Comparison of ENCODE assay signal across 20 cellular contexts in genomic region chr11:102883132-102883531, GRCh38. TPM values are rescaled to one million over a fixed set of nuclear protein-coding genes. Genes with fewer than 3 reads are reported as not detected.
DNase-seq lines count a peak whose midpoint lies in the region; ATAC-seq and TF ChIP-seq lines count a peak whose summit lies in the region.
"Had no signal": no experiment of that assay in that cellular context is flagged by ENCODE, and none has a peak within 500 bp of the region (broad histone marks: within the 10 kb centered on the region; RNA-seq: fewer than 3 reads in every experiment).

No MANE protein-coding gene starts in this region.

- DNase-seq in EL = peak; percentile 14
- peak; percentile 34 for DNase-seq in M059J (ENCODE audit: low read depth)
- no peak for DNase-seq in foreskin keratinocyte
- DNase-seq in NCI-H2107 treated with DMSO at 0.1 percent for 48 hours (lab: John Stamatoyannopoulos, UW; ENCODE audit: unreplicated experiment) = no peak
- DNase-seq in NCI-H446 treated with DMSO at 0.1 percent for 48 hours (lab: John Stamatoyannopoulos, UW) = no peak
- no peak for DNase-seq in MV-4-11 (lab: John Stamatoyannopoulos, UW)
- no peak for DNase-seq in T-helper 2 cell
- DNase-seq: activated CD4-positive, alpha-beta T cell treated with anti-CD3 and anti-CD28 coated beads for 4 hours; activated naive CD4-positive, alpha-beta T cell treated with anti-CD3 and anti-CD28 coated beads, Interleukin-2, amount 10 ng/mL, durations not matched to agents 7 days and 5 days; COR-L47; left ventricle myocardium inferior; NCI-H1092; NCI-H526 treated with DMSO at 0.1 percent for 48 hours; occipital lobe had no signal

- ATAC-seq in GM19467 (IDR thresholded peaks at IDR 0.05; ENCODE audit: unreplicated experiment) (peak; percentile 14), foreskin keratinocyte (peak; percentile 18)
- ATAC-seq: gastroesophageal sphincter, K562 had no signal

- peak overlapping the region; percentile 67 for H3K27ac ChIP-seq in foreskin keratinocyte
- H3K27ac ChIP-seq: gastroesophageal sphincter, left ventricle myocardium inferior, SJSA1 had no signal

- no peaks in the 10 kb centered on the region for H3K27me3 ChIP-seq in foreskin keratinocyte
- H3K27me3 ChIP-seq: gastroesophageal sphincter, SJSA1 had no signal

- peaks cover 7% of the 10 kb centered on the region for H3K4me1 ChIP-seq in foreskin keratinocyte
- H3K4me1 ChIP-seq: gastroesophageal sphincter, left ventricle myocardium inferior, SJSA1 had no signal

- no peak for TF ChIP-seq CTCF in foreskin keratinocyte (conservative IDR thresholded peaks at IDR 0.05)

RNA-seq across cellular contexts. Expression of gene MMP12, which starts 8.3 kb away (rescaled TPM):
- 4.0 and 4.6 TPM in 2 replicates for total RNA-seq in M059J (2014; rRNA removed; shearing (Covaris generic))
- total RNA-seq in foreskin keratinocyte = not detected in 2 replicates
- not detected in 2 replicates for polyA plus RNA-seq in foreskin keratinocyte
- total RNA-seq: G401, gastroesophageal sphincter, K562, left ventricle myocardium inferior, occipital lobe, OCI-LY7 had no signal
- polyA plus RNA-seq: K562 had no signal

RNA-seq across cellular contexts. Expression of gene MMP3, which starts 39.7 kb away (rescaled TPM):
- total RNA-seq in M059J (2014; rRNA removed; shearing (Covaris generic)) = 126 and 136 TPM in 2 replicates
- total RNA-seq in foreskin keratinocyte = 0.10 and 0.21 TPM in 2 replicates
- 0.15 and 0.16 TPM in 2 replicates for polyA plus RNA-seq in foreskin keratinocyte
- total RNA-seq: G401, K562, left ventricle myocardium inferior, occipital lobe, OCI-LY7 had no signal
- polyA plus RNA-seq: K562 had no signal

Comparison
In these comparisons a context has a peak if more than half of its experiments do, and no peak if none do; other contexts are left out.
1. DNase-seq: peak in EL (single experiment) and M059J (single experiment); none in foreskin keratinocyte (0 of 2), NCI-H2107 treated with DMSO at 0.1 percent for 48 hours (single experiment), NCI-H446 treated with DMSO at 0.1 percent for 48 hours (single experiment), MV-4-11 (single experiment) and T-helper 2 cell (0 of 5).
2. RNA of gene MMP3, which starts 39.7 kb away (total RNA-seq): 126 to 136 TPM in M059J; 0.10 to 0.21 TPM in foreskin keratinocyte; every median in the first group is over 100 times any median in the second.